In genomic region chr16:10552998-10553491, GRCh38 we compare ENCODE assay signal across 1 cellular context.
TF ChIP-seq lines count a peak whose summit lies in the region.

No MANE protein-coding gene starts in this region.

TF ChIP-seq in K562, 482 proteins besides CTCF, POLR2A, EP300 and RAD21 (continued from another document):
- TF ChIP-seq L3MBTL2 (IDR thresholded peaks at IDR 0.05) (peak; percentile 43; the same call in 1 of the 2 replicates), NR2C2 (CRISPR knock-in tag; IDR thresholded peaks at IDR 0.05) (no peak), NR2C2 (tag; IDR thresholded peaks at IDR 0.05) (no peak), RBM25 (IDR thresholded peaks at IDR 0.05; ENCODE audit: low read depth, low read length, severe bottlenecking) (peak; percentile 74), GABPA (tag; conservative IDR thresholded peaks at IDR 0.05; ENCODE audit: low read depth) (no peak; the same call in 1 of the 2 replicates), ZNF77 (CRISPR knock-in tag; IDR thresholded peaks at IDR 0.05) (no peak), MTA2 (IDR thresholded peaks at IDR 0.05; ENCODE audit: low read depth) (no peak), ASH1L (IDR thresholded peaks at IDR 0.05; ENCODE audit: borderline replicate concordance, low read depth, partially characterized antibody) (peak; percentile 51), NEUROD1 (IDR thresholded peaks at IDR 0.05; ENCODE audit: borderline replicate concordance, low read depth, low read length, partially characterized antibody) (peak; percentile 42), TOE1 (IDR thresholded peaks at IDR 0.05; ENCODE audit: borderline replicate concordance) (no peak), TOE1 (CRISPR knock-in tag; IDR thresholded peaks at IDR 0.05; ENCODE audit: borderline replicate concordance, low read depth) (no peak), ZNF140 (CRISPR knock-in tag; IDR thresholded peaks at IDR 0.05) (no peak), MBD2 (IDR thresholded peaks at IDR 0.05; ENCODE audit: borderline replicate concordance, low read depth) (0 out of 2 replicates have a peak, but pooled peaks have one; percentile 59), NFYB (IDR thresholded peaks at IDR 0.05; ENCODE audit: extremely low read depth, insufficient read length) (peak; percentile 64), TFAM (CRISPR knock-in tag; conservative IDR thresholded peaks at IDR 0.05) (no peak), PKNOX1 (IDR thresholded peaks at IDR 0.05) (peak; percentile 85)
- TF ChIP-seq, protein P1, sequence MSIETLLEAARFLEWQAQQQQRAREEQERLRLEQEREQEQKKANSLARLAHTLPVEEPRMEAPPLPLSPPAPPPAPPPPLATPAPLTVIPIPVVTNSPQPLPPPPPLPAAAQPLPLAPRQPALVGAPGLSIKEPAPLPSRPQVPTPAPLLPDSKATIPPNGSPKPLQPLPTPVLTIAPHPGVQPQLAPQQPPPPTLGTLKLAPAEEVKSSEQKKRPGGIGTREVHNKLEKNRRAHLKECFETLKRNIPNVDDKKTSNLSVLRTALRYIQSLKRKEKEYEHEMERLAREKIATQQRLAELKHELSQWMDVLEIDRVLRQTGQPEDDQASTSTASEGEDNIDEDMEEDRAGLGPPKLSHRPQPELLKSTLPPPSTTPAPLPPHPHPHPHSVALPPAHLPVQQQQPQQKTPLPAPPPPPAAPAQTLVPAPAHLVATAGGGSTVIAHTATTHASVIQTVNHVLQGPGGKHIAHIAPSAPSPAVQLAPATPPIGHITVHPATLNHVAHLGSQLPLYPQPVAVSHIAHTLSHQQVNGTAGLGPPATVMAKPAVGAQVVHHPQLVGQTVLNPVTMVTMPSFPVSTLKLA (conservative IDR thresholded peaks at IDR 0.05): 0 out of 4 replicates have a peak, but pooled peaks of 1 of the 2 experiments have one; percentile 13
- TF ChIP-seq, protein P2, sequence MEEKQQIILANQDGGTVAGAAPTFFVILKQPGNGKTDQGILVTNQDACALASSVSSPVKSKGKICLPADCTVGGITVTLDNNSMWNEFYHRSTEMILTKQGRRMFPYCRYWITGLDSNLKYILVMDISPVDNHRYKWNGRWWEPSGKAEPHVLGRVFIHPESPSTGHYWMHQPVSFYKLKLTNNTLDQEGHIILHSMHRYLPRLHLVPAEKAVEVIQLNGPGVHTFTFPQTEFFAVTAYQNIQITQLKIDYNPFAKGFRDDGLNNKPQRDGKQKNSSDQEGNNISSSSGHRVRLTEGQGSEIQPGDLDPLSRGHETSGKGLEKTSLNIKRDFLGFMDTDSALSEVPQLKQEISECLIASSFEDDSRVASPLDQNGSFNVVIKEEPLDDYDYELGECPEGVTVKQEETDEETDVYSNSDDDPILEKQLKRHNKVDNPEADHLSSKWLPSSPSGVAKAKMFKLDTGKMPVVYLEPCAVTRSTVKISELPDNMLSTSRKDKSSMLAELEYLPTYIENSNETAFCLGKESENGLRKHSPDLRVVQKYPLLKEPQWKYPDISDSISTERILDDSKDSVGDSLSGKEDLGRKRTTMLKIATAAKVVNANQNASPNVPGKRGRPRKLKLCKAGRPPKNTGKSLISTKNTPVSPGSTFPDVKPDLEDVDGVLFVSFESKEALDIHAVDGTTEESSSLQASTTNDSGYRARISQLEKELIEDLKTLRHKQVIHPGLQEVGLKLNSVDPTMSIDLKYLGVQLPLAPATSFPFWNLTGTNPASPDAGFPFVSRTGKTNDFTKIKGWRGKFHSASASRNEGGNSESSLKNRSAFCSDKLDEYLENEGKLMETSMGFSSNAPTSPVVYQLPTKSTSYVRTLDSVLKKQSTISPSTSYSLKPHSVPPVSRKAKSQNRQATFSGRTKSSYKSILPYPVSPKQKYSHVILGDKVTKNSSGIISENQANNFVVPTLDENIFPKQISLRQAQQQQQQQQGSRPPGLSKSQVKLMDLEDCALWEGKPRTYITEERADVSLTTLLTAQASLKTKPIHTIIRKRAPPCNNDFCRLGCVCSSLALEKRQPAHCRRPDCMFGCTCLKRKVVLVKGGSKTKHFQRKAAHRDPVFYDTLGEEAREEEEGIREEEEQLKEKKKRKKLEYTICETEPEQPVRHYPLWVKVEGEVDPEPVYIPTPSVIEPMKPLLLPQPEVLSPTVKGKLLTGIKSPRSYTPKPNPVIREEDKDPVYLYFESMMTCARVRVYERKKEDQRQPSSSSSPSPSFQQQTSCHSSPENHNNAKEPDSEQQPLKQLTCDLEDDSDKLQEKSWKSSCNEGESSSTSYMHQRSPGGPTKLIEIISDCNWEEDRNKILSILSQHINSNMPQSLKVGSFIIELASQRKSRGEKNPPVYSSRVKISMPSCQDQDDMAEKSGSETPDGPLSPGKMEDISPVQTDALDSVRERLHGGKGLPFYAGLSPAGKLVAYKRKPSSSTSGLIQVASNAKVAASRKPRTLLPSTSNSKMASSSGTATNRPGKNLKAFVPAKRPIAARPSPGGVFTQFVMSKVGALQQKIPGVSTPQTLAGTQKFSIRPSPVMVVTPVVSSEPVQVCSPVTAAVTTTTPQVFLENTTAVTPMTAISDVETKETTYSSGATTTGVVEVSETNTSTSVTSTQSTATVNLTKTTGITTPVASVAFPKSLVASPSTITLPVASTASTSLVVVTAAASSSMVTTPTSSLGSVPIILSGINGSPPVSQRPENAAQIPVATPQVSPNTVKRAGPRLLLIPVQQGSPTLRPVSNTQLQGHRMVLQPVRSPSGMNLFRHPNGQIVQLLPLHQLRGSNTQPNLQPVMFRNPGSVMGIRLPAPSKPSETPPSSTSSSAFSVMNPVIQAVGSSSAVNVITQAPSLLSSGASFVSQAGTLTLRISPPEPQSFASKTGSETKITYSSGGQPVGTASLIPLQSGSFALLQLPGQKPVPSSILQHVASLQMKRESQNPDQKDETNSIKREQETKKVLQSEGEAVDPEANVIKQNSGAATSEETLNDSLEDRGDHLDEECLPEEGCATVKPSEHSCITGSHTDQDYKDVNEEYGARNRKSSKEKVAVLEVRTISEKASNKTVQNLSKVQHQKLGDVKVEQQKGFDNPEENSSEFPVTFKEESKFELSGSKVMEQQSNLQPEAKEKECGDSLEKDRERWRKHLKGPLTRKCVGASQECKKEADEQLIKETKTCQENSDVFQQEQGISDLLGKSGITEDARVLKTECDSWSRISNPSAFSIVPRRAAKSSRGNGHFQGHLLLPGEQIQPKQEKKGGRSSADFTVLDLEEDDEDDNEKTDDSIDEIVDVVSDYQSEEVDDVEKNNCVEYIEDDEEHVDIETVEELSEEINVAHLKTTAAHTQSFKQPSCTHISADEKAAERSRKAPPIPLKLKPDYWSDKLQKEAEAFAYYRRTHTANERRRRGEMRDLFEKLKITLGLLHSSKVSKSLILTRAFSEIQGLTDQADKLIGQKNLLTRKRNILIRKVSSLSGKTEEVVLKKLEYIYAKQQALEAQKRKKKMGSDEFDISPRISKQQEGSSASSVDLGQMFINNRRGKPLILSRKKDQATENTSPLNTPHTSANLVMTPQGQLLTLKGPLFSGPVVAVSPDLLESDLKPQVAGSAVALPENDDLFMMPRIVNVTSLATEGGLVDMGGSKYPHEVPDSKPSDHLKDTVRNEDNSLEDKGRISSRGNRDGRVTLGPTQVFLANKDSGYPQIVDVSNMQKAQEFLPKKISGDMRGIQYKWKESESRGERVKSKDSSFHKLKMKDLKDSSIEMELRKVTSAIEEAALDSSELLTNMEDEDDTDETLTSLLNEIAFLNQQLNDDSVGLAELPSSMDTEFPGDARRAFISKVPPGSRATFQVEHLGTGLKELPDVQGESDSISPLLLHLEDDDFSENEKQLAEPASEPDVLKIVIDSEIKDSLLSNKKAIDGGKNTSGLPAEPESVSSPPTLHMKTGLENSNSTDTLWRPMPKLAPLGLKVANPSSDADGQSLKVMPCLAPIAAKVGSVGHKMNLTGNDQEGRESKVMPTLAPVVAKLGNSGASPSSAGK (IDR thresholded peaks at IDR 0.05): 0 out of 2 replicates have a peak, but pooled peaks have one; percentile 34
- TF ChIP-seq, protein P3, sequence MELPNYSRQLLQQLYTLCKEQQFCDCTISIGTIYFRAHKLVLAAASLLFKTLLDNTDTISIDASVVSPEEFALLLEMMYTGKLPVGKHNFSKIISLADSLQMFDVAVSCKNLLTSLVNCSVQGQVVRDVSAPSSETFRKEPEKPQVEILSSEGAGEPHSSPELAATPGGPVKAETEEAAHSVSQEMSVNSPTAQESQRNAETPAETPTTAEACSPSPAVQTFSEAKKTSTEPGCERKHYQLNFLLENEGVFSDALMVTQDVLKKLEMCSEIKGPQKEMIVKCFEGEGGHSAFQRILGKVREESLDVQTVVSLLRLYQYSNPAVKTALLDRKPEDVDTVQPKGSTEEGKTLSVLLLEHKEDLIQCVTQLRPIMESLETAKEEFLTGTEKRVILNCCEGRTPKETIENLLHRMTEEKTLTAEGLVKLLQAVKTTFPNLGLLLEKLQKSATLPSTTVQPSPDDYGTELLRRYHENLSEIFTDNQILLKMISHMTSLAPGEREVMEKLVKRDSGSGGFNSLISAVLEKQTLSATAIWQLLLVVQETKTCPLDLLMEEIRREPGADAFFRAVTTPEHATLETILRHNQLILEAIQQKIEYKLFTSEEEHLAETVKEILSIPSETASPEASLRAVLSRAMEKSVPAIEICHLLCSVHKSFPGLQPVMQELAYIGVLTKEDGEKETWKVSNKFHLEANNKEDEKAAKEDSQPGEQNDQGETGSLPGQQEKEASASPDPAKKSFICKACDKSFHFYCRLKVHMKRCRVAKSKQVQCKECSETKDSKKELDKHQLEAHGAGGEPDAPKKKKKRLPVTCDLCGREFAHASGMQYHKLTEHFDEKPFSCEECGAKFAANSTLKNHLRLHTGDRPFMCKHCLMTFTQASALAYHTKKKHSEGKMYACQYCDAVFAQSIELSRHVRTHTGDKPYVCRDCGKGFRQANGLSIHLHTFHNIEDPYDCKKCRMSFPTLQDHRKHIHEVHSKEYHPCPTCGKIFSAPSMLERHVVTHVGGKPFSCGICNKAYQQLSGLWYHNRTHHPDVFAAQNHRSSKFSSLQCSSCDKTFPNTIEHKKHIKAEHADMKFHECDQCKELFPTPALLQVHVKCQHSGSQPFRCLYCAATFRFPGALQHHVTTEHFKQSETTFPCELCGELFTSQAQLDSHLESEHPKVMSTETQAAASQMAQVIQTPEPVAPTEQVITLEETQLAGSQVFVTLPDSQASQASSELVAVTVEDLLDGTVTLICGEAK (IDR thresholded peaks at IDR 0.05): 0 out of 2 replicates have a peak, but pooled peaks have one; percentile 23
- TF ChIP-seq, protein P3 (CRISPR knock-in tag; IDR thresholded peaks at IDR 0.05): no peak
